30 cellular contexts compared by ENCODE assay signal in the genomic region with DNA sequence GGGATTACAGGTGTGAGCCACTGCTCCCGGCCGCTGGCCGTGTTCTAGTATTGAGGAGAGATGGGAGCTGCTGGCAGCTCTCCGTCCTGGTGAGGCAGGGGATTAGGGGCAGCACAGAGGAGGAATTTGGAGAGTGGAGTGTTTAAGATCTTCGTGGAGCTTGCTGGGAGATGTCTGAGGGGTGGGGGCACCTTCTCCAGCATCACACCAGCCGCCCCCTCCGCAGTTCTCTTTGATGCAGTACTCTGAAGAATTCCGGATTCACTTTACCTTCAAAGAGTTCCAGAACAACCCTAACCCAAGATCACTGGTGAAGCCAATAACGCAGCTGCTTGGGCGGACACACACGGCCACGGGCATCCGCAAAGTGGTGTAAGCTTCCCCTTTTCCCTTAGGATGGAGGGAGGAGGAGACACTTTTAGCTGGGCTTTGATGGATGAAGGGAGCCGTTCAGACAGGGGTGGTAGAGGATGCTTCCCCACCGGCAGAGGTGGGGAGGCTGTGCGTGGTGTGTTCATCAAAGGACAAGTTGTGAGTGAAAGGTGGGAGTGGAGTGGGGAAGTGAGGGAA. TPM values are rescaled to one million over a fixed set of nuclear protein-coding genes. Genes with fewer than 3 reads are reported as not detected.
DNase-seq lines count a peak whose midpoint lies in the region; ATAC-seq, FAIRE-seq and TF ChIP-seq lines count a peak whose summit lies in the region.
"Had no signal": no experiment of that assay in that cellular context is flagged by ENCODE, and none has a peak within 500 bp of the region (broad histone marks: within the 10 kb centered on the region; RNA-seq: fewer than 3 reads in every experiment).

No MANE protein-coding gene starts in this region.

- BruUV-seq in MCF 10A (replicated peaks; lab: Mats Ljungman, UMichigan) = no TSS peak
- no TSS peak for BruUV-seq in mammary epithelial cell (replicated peaks; lab: Mats Ljungman, UMichigan)

- H3K9ac ChIP-seq in mammary epithelial cell (ENCODE audit: insufficient read depth, low read length) = no peak overlapping the region

- H3K4me3 Mint-ChIP-seq in MCF 10A (ENCODE audit: unreplicated experiment) (no peak overlapping the region), osteocyte (ENCODE audit: unreplicated experiment) (no peak overlapping the region)
- H3K4me3 Mint-ChIP-seq in dendritic cell treated with granulocyte-macrophage colony-stimulating factor and Interleukin-4, amounts not matched to agents 40 ng/mL and 50 ng/mL, for 4 days = no peak overlapping the region
- H3K4me3 Mint-ChIP-seq: CD4-positive, CD25-positive, alpha-beta regulatory T cell; HFFc6 had no signal

- intact Hi-C loops in MCF 10A (cut with micrococcal nuclease) = no loop called here
- intact Hi-C loops in mammary epithelial cell (cut with micrococcal nuclease) = no loop called here
- intact Hi-C loops in dendritic cell treated with granulocyte-macrophage colony-stimulating factor and Interleukin-4, amounts not matched to agents 40 ng/mL and 50 ng/mL, for 4 days (cut with micrococcal nuclease) = no loop called here
- intact Hi-C loops in upper lobe of right lung (cut with DNase I) = no loop called here

- no peaks in the 10 kb centered on the region for H3K79me2 ChIP-seq in mammary epithelial cell (ENCODE audit: insufficient read depth, low read length)

- H3K27me3 Mint-ChIP-seq in MCF 10A (ENCODE audit: insufficient read depth, unreplicated experiment) = no peaks in the 10 kb centered on the region
- H3K27me3 Mint-ChIP-seq in dendritic cell treated with granulocyte-macrophage colony-stimulating factor and Interleukin-4, amounts not matched to agents 40 ng/mL and 50 ng/mL, for 4 days = no peaks in the 10 kb centered on the region
- H3K27me3 Mint-ChIP-seq in osteocyte (ENCODE audit: unreplicated experiment) = peaks cover 15% of the 10 kb centered on the region

- POLR2A ChIA-PET in MCF 10A (lab: Yijun Ruan, JAX) = interaction anchor here (0.6 to 0.7 kb wide), 2 partner anchors 8 to 55 kb away, joined by 3 read pairs; no protein-coding TSS in a partner anchor

- TF ChIP-seq POLR2A in H54 (IDR thresholded peaks at IDR 0.05; ENCODE audit: low read depth, low read length) = no peak

- H3K27ac Mint-ChIP-seq in MCF 10A (ENCODE audit: low read depth, unreplicated experiment) = peak overlapping the region; percentile 65
- peak overlapping the region; percentile 16 for H3K27ac Mint-ChIP-seq in dendritic cell treated with granulocyte-macrophage colony-stimulating factor and Interleukin-4, amounts not matched to agents 40 ng/mL and 50 ng/mL, for 4 days
- no peak overlapping the region for H3K27ac Mint-ChIP-seq in osteocyte (ENCODE audit: unreplicated experiment)
- H3K27ac Mint-ChIP-seq: CD4-positive, CD25-positive, alpha-beta regulatory T cell; HFFc6 had no signal

- no peaks in the 10 kb centered on the region for H4K20me1 ChIP-seq in mammary epithelial cell (ENCODE audit: insufficient read depth, low read length)

- peaks cover 6% of the 10 kb centered on the region for H3K36me3 Mint-ChIP-seq in MCF 10A (ENCODE audit: insufficient read depth, unreplicated experiment)
- H3K36me3 Mint-ChIP-seq in dendritic cell treated with granulocyte-macrophage colony-stimulating factor and Interleukin-4, amounts not matched to agents 40 ng/mL and 50 ng/mL, for 4 days (ENCODE audit: low read depth) = peaks cover 100% of the 10 kb centered on the region
- H3K36me3 Mint-ChIP-seq in osteocyte (ENCODE audit: unreplicated experiment) = no peaks in the 10 kb centered on the region

- peaks cover 42% of the 10 kb centered on the region for H3K4me1 Mint-ChIP-seq in MCF 10A (ENCODE audit: insufficient read depth, unreplicated experiment)
- peaks cover 48% of the 10 kb centered on the region for H3K4me1 Mint-ChIP-seq in dendritic cell treated with granulocyte-macrophage colony-stimulating factor and Interleukin-4, amounts not matched to agents 40 ng/mL and 50 ng/mL, for 4 days (ENCODE audit: low read depth)
- H3K4me1 Mint-ChIP-seq in osteocyte (ENCODE audit: unreplicated experiment) = no peaks in the 10 kb centered on the region

- H2AFZ ChIP-seq in mammary epithelial cell (ENCODE audit: low read depth, low read length) = no peak overlapping the region

- CTCF ChIA-PET in MCF 10A (lab: Yijun Ruan, JAX) = interaction anchor here (0.6 to 0.8 kb wide), 4 partner anchors 40 to 598 kb away, joined by 3 read pairs; no protein-coding TSS in a partner anchor
- CTCF ChIA-PET in mammary epithelial cell (lab: Charles Lee; ENCODE audit: low non-redundant PET) = interaction anchor here (0.6 kb wide), 2 partner anchors 128 to 606 kb away, joined by 3 to 5 read pairs; no protein-coding TSS in a partner anchor

- no peaks in the 10 kb centered on the region for H3K27me3 ChIP-seq in mammary epithelial cell (ENCODE audit: insufficient read depth, low read length)
- H3K27me3 ChIP-seq in upper lobe of right lung = no peaks in the 10 kb centered on the region
- H3K27me3 ChIP-seq: SJSA1 had no signal

- H3K27ac ChIP-seq in mammary epithelial cell (ENCODE audit: insufficient read depth, low read depth, low read length) (no peak overlapping the region), upper lobe of right lung (no peak overlapping the region)
- H3K27ac ChIP-seq: SJSA1 had no signal

- H3K4me2 ChIP-seq in mammary epithelial cell (ENCODE audit: insufficient read depth, low read depth, low read length) = no peak overlapping the region

- H3K9me3 ChIP-seq in mammary epithelial cell (replicated peaks; ENCODE audit: insufficient read depth, low read length) (no peaks in the 10 kb centered on the region), upper lobe of right lung (no peaks in the 10 kb centered on the region)
- H3K9me3 ChIP-seq: HAP-1, SJSA1 had no signal

- peaks cover 22% of the 10 kb centered on the region for H3K4me1 ChIP-seq in mammary epithelial cell (ENCODE audit: insufficient read depth, low read length)
- H3K4me1 ChIP-seq in upper lobe of right lung = no peaks in the 10 kb centered on the region
- H3K4me1 ChIP-seq: HAP-1 had no signal

- no peak for DNase-seq in MCF 10A (ENCODE audit: unreplicated experiment)
- DNase-seq in mammary epithelial cell = no peak
- peak; percentile 81 for DNase-seq in osteocyte (ENCODE audit: extremely low spot score, unreplicated experiment)
- peak; percentile 47 for DNase-seq in upper lobe of right lung
- no peak for DNase-seq in OCI-M1 (lab: John Stamatoyannopoulos, UW)
- DNase-seq in H54 (ENCODE audit: insufficient read length, low spot score) = no peak
- DNase-seq: 8988T; ACHN; CD4-positive, CD25-positive, alpha-beta regulatory T cell; DMS153; DND-41; HFFc6; KBM-7; MM.1S; NCI-H1048; NCI-H1417; NCI-H1694; NCI-H2029 treated with DMSO at 0.1 percent for 48 hours; NCI-H526; NCI-H82; NK-92 treated with Interleukin-12 subunit alpha and Interleukin-12 subunit beta, amount 100 ng/mL, for 24 hours; Right ventricle myocardium superior; RPMI8226 had no signal

- H3K9me3 Mint-ChIP-seq in MCF 10A (ENCODE audit: unreplicated experiment) = no peaks in the 10 kb centered on the region
- H3K9me3 Mint-ChIP-seq in dendritic cell treated with granulocyte-macrophage colony-stimulating factor and Interleukin-4, amounts not matched to agents 40 ng/mL and 50 ng/mL, for 4 days = no peaks in the 10 kb centered on the region
- H3K9me3 Mint-ChIP-seq in osteocyte (ENCODE audit: unreplicated experiment) = no peaks in the 10 kb centered on the region
- H3K9me3 Mint-ChIP-seq: HFFc6 had no signal

- TF ChIP-seq CTCF in MCF 10A (IDR thresholded peaks at IDR 0.05; ENCODE audit: unreplicated experiment) (no peak), mammary epithelial cell (conservative IDR thresholded peaks at IDR 0.05 in 1 of 2, IDR thresholded peaks at IDR 0.05 in 1 of 2; ENCODE audit: extremely low read depth in 1 of 2, insufficient read depth in 1 of 2, low read depth in 1 of 2, low read length in 2 of 2) (no peak), osteocyte (IDR thresholded peaks at IDR 0.05) (no peak), upper lobe of right lung (IDR thresholded peaks at IDR 0.05) (no peak)

- WGBS in mammary epithelial cell (ENCODE audit: low coverage, missing lambda C conversion rate) = 61% methylated on average over 16 of the region's 16 CpGs

- H3K4me3 ChIP-seq in mammary epithelial cell (replicated peaks in 1 of 3; ENCODE audit: insufficient read depth in 1 of 3, low read depth in 2 of 3, low read length in 3 of 3) (no peak overlapping the region), upper lobe of right lung (no peak overlapping the region)
- H3K4me3 ChIP-seq: HAP-1, SJSA1 had no signal

- dilution Hi-C loops in mammary epithelial cell (cut with HindIII; ENCODE audit: low sequenced_read_pairs) = no loop called here

- ATAC-seq in upper lobe of right lung = no peak
- no peak for ATAC-seq in esophagus mucosa

- FAIRE-seq in H54 (lab: Jason Lieb, UNC) = no peak
- FAIRE-seq: GM19239 had no signal

- no peaks in the 10 kb centered on the region for H3K36me3 ChIP-seq in mammary epithelial cell (ENCODE audit: insufficient read depth, low read length)
- H3K36me3 ChIP-seq in upper lobe of right lung = peaks cover 3% of the 10 kb centered on the region
- H3K36me3 ChIP-seq: HAP-1, SJSA1 had no signal

- in situ Hi-C loops in mammary epithelial cell (cut with MboI; ENCODE audit: low sequenced_read_pairs in 2 of 2) = no loop called here

RNA-seq across cellular contexts. Expression of a gene that starts 11.9 kb away (rescaled TPM):
- total RNA-seq in MCF 10A (2022) (0.76 TPM in 1 of 2 replicates, not detected in the other), mammary epithelial cell (under 1 TPM in 1 of 2 donors, not detected in 1; 0.92 TPM), osteocyte (not detected in 2 replicates), upper lobe of right lung (44.8 TPM), esophagus mucosa (0.96 TPM)
- polyA plus RNA-seq in mammary epithelial cell = 0.08 TPM
- polyA minus RNA-seq in mammary epithelial cell = not detected
- total RNA-seq: HFFc6 had no signal
- polyA plus RNA-seq: BJ had no signal

RNA-seq across cellular contexts. Expression of a gene that starts 54.8 kb away (rescaled TPM):
- total RNA-seq in MCF 10A (2022) (not detected in 2 replicates), mammary epithelial cell (not detected), osteocyte (not detected in 2 replicates), upper lobe of right lung (not detected), esophagus mucosa (not detected)
- polyA plus RNA-seq in mammary epithelial cell = not detected
- not detected for polyA minus RNA-seq in mammary epithelial cell
- total RNA-seq: CD4-positive, CD25-positive, alpha-beta regulatory T cell; HFFc6; LHCN-M2; Right ventricle myocardium superior; SJSA1 had no signal
- polyA plus RNA-seq: BJ; CD4-positive, CD25-positive, alpha-beta regulatory T cell had no signal

RNA-seq across cellular contexts. Expression of a gene that starts 57.8 kb away (rescaled TPM):
- total RNA-seq in MCF 10A (2022) = not detected in 2 replicates
- not detected for total RNA-seq in mammary epithelial cell
- not detected for polyA plus RNA-seq in mammary epithelial cell
- polyA minus RNA-seq in mammary epithelial cell = not detected
- not detected in 2 replicates for total RNA-seq in osteocyte
- 0.17 TPM for total RNA-seq in upper lobe of right lung
- 0.04 TPM for total RNA-seq in esophagus mucosa
- total RNA-seq: SJSA1 had no signal
- polyA plus RNA-seq: BJ; CD4-positive, CD25-positive, alpha-beta regulatory T cell had no signal

Comparison
In these comparisons a context has a peak if more than half of its experiments do, and no peak if none do; other contexts are left out.
1. DNase-seq: peak in osteocyte (single experiment) and upper lobe of right lung (single experiment); none in MCF 10A (single experiment), mammary epithelial cell (single experiment), OCI-M1 (single experiment) and H54 (single experiment).
2. RNA of a gene that starts 11.9 kb away (total RNA-seq): 44.8 TPM in upper lobe of right lung (single experiment); 0.96 TPM in esophagus mucosa (single experiment), 0.92 TPM in mammary epithelial cell, 0.76 TPM in MCF 10A and not detected in osteocyte; every median in the first group is over 10 times any median in the second.